ENCODE assay signal across 24 cellular contexts in genomic region chr3:139425745-139426400, GRCh38. TPM values are rescaled to one million over a fixed set of nuclear protein-coding genes. Genes with fewer than 3 reads are reported as not detected.
"Had no signal": no experiment of that assay in that cellular context is flagged by ENCODE, and none has a peak within 500 bp of the region (broad histone marks: within the 10 kb centered on the region; RNA-seq: fewer than 3 reads in every experiment).

No MANE protein-coding gene starts in this region.

- H3K4me3 ChIP-seq: breast epithelium, K562 had no signal

- H3K4me1 ChIP-seq: breast epithelium had no signal

- H3K27ac ChIP-seq: breast epithelium had no signal

- H3K9me3 ChIP-seq: breast epithelium had no signal

- DNase-seq: activated CD4-positive, alpha-beta memory T cell treated with anti-CD3 and anti-CD28 coated beads, Interleukin-2, amount 10 ng/mL, durations not matched to agents 7 days and 5 days; activated CD4-positive, alpha-beta T cell treated with anti-CD3 and anti-CD28 coated beads for 1 hour; activated CD4-positive, alpha-beta T cell treated with anti-CD3 and anti-CD28 coated beads, Interleukin-2, amount 50 U/mL, for 1 hour; activated gamma-delta T cell; activated naive CD4-positive, alpha-beta T cell treated with anti-CD3 and anti-CD28 coated beads for 36 hours; activated T-cell treated with anti-CD3 and anti-CD28 coated beads for 4 hours; activated T-cell treated with anti-CD3 and anti-CD28 coated beads, Interleukin-2, amount 50 U/mL, for 48 hours; anterior cingulate cortex; central memory CD4-positive, alpha-beta T cell; Karpas-422; NCI-H1048; NCI-H1930; NCI-H345; NCI-H510A; SHP77 treated with DMSO at 0.1 percent for 48 hours; T-helper 17 cell; T-helper 9 cell had no signal

- H3K36me3 ChIP-seq: breast epithelium had no signal

- ATAC-seq: activated T-helper 17 cell treated with anti-CD3 and anti-CD28 coated beads, Interleukin-2, amount 50 U/mL, for 72 hours; K562; T-helper 17 cell; WTC11 had no signal

- H3K27me3 ChIP-seq: breast epithelium had no signal

RNA-seq across cellular contexts. Expression of gene RBP2, which starts 50.4 kb away (rescaled TPM):
- total RNA-seq: activated CD4-positive, alpha-beta memory T cell treated with anti-CD3 and anti-CD28 coated beads, Interleukin-2, amount 10 ng/mL, durations not matched to agents 7 days and 5 days; activated CD8-positive, alpha-beta memory T cell treated with anti-CD3 and anti-CD28 coated beads for 36 hours; activated naive CD4-positive, alpha-beta T cell treated with anti-CD3 and anti-CD28 coated beads for 36 hours; activated T-helper 17 cell treated with anti-CD3 and anti-CD28 coated beads, Interleukin-2, amount 50 U/mL, for 72 hours; chondrocyte; K562; SK-MEL-5; T-helper 17 cell; WTC11 had no signal
- polyA plus RNA-seq: K562 had no signal
